ENCODE assay signal across 31 cellular contexts in the genomic region with DNA sequence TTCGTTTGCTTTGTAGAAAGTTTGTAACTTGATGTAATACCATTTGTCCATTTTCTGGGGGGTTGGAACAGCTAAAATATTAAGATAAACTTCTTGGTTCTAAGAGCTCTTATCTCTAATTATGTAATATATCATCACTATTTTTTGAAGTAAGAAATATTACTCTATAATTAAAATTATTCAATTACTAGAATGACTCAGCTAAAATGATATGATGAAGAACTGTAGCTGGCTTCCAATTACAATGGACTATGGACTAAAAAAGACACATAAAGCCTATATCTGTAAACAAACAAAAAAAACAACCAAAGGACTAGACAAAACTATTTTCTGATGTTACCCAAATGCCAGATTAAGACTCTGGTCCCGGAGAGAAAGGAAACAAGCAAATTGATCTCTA.
"Had no signal": no experiment of that assay in that cellular context is flagged by ENCODE, and none has a peak within 500 bp of the region (broad histone marks: within the 10 kb centered on the region; RNA-seq: fewer than 3 reads in every experiment).

No MANE protein-coding gene starts in this region.

- H3K27ac Mint-ChIP-seq: natural killer cell; nephron; neural progenitor cell; progenitor cell of endocrine pancreas; stimulated activated memory B cell treated with anti-CD40 and anti-IgM and Interleukin-4, amounts not matched to agents 10 μg/mL and 1 μg/mL and 100 μg/mL, for 72 hours; stimulated activated naive CD8-positive, alpha-beta T cell treated with anti-CD3 and anti-CD28 coated beads, Interleukin-15, amount 100 ng/mL, for 72 hours; type B pancreatic cell had no signal

- H3K79me2 ChIP-seq: parathyroid adenoma had no signal

- H3K27ac ChIP-seq: neural progenitor cell, ovary, parathyroid adenoma, psoas muscle, skin epidermis, spleen, suprapubic skin, testis, tibial artery, transverse colon, upper lobe of right lung, uterus had no signal

- ATAC-seq: natural killer cell; psoas muscle; right cardiac atrium; sciatic nerve; stimulated activated memory B cell treated with anti-CD40 and anti-IgM and Interleukin-4, amounts not matched to agents 10 μg/mL and 1 μg/mL and 100 μg/mL, for 72 hours; stimulated activated naive CD8-positive, alpha-beta T cell treated with anti-CD3 and anti-CD28 coated beads, Interleukin-15, amount 100 ng/mL, for 72 hours; stimulated activated naive CD8-positive, alpha-beta T cell treated with anti-CD3 and anti-CD28 coated beads, Interleukin-15, Interleukin-2, amounts not matched to agents 100 U/mL and 50 U/mL, for 24 hours; upper lobe of right lung had no signal

- H3K9ac ChIP-seq: neural progenitor cell, parathyroid adenoma had no signal

- H3K27me3 ChIP-seq: neural progenitor cell, ovary, spleen, suprapubic skin, testis, tibial artery, transverse colon, upper lobe of right lung, uterus had no signal

- H3K4me1 Mint-ChIP-seq: natural killer cell; nephron; neural progenitor cell; stimulated activated memory B cell treated with anti-CD40 and anti-IgM and Interleukin-4, amounts not matched to agents 10 μg/mL and 1 μg/mL and 100 μg/mL, for 72 hours; stimulated activated naive CD8-positive, alpha-beta T cell treated with anti-CD3 and anti-CD28 coated beads, Interleukin-15, amount 100 ng/mL, for 72 hours had no signal

- H3K4me3 ChIP-seq: neural progenitor cell, ovary, psoas muscle, skin epidermis, smooth muscle cell, spleen, suprapubic skin, testis, tibial artery, transverse colon, upper lobe of right lung, uterus had no signal

- H3K36me3 ChIP-seq: neural progenitor cell, ovary, spleen, suprapubic skin, tibial artery, transverse colon, upper lobe of right lung, uterus had no signal

- H3K9me3 ChIP-seq: ovary, psoas muscle, spleen, suprapubic skin, testis, tibial artery, transverse colon, upper lobe of right lung, uterus had no signal

- DNase-seq: natural killer cell; occipital lobe; ovary; posterior cingulate gyrus; psoas muscle; right cardiac atrium; spleen; stimulated activated CD4-positive, alpha-beta T cell treated with anti-CD3 and anti-CD28 coated beads, Interleukin-12 subunit alpha, Interleukin-12 subunit beta, amount 100 ng/mL, for 4 hours; stimulated activated CD4-positive, alpha-beta T cell treated with anti-CD3 and anti-CD28 coated beads, Interleukin-1b, Interleukin-23, amount 100 ng/mL, for 48 hours; stimulated activated CD4-positive, alpha-beta T cell treated with anti-CD3 and anti-CD28 coated beads, Interleukin-4, amount 100 ng/mL, for 1 hour; stimulated activated CD4-positive, alpha-beta T cell treated with anti-CD3 and anti-CD28 coated beads, Interleukin-4, amount 100 ng/mL, for 4 hours; stimulated activated CD8-positive, alpha-beta memory T cell treated with anti-CD3 and anti-CD28 coated beads, Interleukin-4, amount 100 ng/mL, for 48 hours; stimulated activated naive CD4-positive, alpha-beta T cell; stimulated activated naive CD8-positive, alpha-beta T cell treated with anti-CD3 and anti-CD28 coated beads, Interleukin-15, amount 100 ng/mL, for 72 hours; stimulated activated naive CD8-positive, alpha-beta T cell treated with anti-CD3 and anti-CD28 coated beads, Interleukin-15, Interleukin-2, amounts not matched to agents 100 U/mL and 50 U/mL, for 24 hours; substantia nigra; testis; tibial artery; transverse colon; upper lobe of right lung; uterus had no signal

- H3K36me3 Mint-ChIP-seq: natural killer cell; neural progenitor cell; stimulated activated memory B cell treated with anti-CD40 and anti-IgM and Interleukin-4, amounts not matched to agents 10 μg/mL and 1 μg/mL and 100 μg/mL, for 72 hours; type B pancreatic cell had no signal

- H3K27me3 Mint-ChIP-seq: progenitor cell of endocrine pancreas; stimulated activated memory B cell treated with anti-CD40 and anti-IgM and Interleukin-4, amounts not matched to agents 10 μg/mL and 1 μg/mL and 100 μg/mL, for 72 hours; stimulated activated naive CD8-positive, alpha-beta T cell treated with anti-CD3 and anti-CD28 coated beads, Interleukin-15, amount 100 ng/mL, for 72 hours; type B pancreatic cell had no signal

- H2AFZ ChIP-seq: neural progenitor cell, parathyroid adenoma had no signal

- H3K4me1 ChIP-seq: neural progenitor cell, parathyroid adenoma, psoas muscle, spleen, suprapubic skin, testis, tibial artery, transverse colon, upper lobe of right lung, uterus had no signal

- H3K9me3 Mint-ChIP-seq: neural progenitor cell; stimulated activated memory B cell treated with anti-CD40 and anti-IgM and Interleukin-4, amounts not matched to agents 10 μg/mL and 1 μg/mL and 100 μg/mL, for 72 hours; type B pancreatic cell had no signal

- H3K4me3 Mint-ChIP-seq: natural killer cell; nephron; neural progenitor cell; stimulated activated memory B cell treated with anti-CD40 and anti-IgM and Interleukin-4, amounts not matched to agents 10 μg/mL and 1 μg/mL and 100 μg/mL, for 72 hours; stimulated activated naive CD8-positive, alpha-beta T cell treated with anti-CD3 and anti-CD28 coated beads, Interleukin-15, amount 100 ng/mL, for 72 hours; type B pancreatic cell had no signal

- H3K4me2 ChIP-seq: neural progenitor cell, smooth muscle cell had no signal
